ENCODE assay signal across 1 cellular context in the genomic region with DNA sequence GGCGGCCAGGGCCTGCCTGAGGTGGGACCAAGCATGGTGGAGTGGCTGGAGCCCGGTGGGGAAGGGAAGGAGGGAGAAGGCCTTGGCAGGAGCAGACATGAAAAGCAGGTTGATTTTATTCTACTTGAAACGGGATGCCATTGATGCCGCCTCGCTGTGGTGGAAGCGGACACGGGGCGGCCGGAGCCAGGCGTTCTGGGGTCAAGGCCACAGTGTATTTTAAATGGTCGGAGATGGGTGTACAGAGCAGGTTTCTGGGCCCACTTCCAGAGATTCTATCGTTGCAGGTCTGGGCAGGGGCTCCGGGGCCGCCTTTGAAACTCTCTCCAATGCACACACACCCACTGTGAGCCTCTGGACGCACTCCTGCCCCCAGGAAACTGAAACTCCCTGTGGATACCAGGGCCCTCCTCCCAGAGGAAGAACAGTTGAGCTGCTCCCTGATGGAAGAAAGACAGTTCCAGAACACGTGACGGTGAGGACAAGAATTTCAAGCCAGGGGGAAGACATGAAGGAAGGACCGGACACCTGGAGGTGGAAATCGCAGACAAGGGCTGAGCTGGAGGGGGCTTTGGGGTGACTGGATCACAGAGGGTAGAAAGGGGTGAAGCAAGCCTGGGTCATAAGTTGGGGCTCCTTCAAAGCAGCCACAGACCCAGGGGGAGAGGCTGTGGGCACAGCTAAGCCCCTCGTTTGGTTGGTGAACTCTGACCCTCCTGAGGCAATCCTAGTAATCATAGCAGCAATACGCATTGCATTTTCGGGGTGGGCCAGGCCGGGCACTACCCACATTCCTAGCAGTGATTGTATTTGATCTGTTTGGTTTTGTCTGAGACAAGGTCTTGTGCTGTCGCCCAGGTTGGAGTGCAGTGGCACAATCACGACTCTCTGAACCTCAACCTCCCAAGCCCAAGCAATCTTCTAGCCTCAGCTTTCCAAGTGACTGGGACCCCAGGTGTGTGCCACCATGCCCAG.
A peak's percentile ranks its signal among the peaks of the same experiment; 100 is the strongest.
TF ChIP-seq lines count a peak whose summit lies in the region.

No MANE protein-coding gene starts in this region.

TF ChIP-seq in HepG2, 621 proteins besides CTCF, POLR2A, EP300 and RAD21 (continued from another document and continues in another):
- TF ChIP-seq, protein P1, sequence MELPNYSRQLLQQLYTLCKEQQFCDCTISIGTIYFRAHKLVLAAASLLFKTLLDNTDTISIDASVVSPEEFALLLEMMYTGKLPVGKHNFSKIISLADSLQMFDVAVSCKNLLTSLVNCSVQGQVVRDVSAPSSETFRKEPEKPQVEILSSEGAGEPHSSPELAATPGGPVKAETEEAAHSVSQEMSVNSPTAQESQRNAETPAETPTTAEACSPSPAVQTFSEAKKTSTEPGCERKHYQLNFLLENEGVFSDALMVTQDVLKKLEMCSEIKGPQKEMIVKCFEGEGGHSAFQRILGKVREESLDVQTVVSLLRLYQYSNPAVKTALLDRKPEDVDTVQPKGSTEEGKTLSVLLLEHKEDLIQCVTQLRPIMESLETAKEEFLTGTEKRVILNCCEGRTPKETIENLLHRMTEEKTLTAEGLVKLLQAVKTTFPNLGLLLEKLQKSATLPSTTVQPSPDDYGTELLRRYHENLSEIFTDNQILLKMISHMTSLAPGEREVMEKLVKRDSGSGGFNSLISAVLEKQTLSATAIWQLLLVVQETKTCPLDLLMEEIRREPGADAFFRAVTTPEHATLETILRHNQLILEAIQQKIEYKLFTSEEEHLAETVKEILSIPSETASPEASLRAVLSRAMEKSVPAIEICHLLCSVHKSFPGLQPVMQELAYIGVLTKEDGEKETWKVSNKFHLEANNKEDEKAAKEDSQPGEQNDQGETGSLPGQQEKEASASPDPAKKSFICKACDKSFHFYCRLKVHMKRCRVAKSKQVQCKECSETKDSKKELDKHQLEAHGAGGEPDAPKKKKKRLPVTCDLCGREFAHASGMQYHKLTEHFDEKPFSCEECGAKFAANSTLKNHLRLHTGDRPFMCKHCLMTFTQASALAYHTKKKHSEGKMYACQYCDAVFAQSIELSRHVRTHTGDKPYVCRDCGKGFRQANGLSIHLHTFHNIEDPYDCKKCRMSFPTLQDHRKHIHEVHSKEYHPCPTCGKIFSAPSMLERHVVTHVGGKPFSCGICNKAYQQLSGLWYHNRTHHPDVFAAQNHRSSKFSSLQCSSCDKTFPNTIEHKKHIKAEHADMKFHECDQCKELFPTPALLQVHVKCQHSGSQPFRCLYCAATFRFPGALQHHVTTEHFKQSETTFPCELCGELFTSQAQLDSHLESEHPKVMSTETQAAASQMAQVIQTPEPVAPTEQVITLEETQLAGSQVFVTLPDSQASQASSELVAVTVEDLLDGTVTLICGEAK (IDR thresholded peaks at IDR 0.05), result no peak
- TF ChIP-seq, protein P1 (CRISPR knock-in tag; IDR thresholded peaks at IDR 0.05), result no peak
- TF ChIP-seq HNF4G (IDR thresholded peaks at IDR 0.05; ENCODE audit: borderline replicate concordance, low read depth, low read length) (peak; percentile 14; the same call in 1 of the 2 replicates), HNF4G (CRISPR knock-in tag; IDR thresholded peaks at IDR 0.05; ENCODE audit: borderline replicate concordance, low read depth) (no peak), NFRKB (IDR thresholded peaks at IDR 0.05) (no peak), SP140L (CRISPR knock-in tag; IDR thresholded peaks at IDR 0.05; ENCODE audit: borderline replicate concordance) (no peak), KDM6A (CRISPR knock-in tag; IDR thresholded peaks at IDR 0.05; ENCODE audit: low read depth) (no peak), GFI1 (CRISPR knock-in tag; IDR thresholded peaks at IDR 0.05; ENCODE audit: borderline replicate concordance) (peak; percentile 54; the same call in 1 of the 2 replicates), BRD4 (CRISPR knock-in tag; IDR thresholded peaks at IDR 0.05) (0 out of 2 replicates have a peak, but pooled peaks have one; percentile 29), TCF7 (IDR thresholded peaks at IDR 0.05; ENCODE audit: low read depth) (peak; percentile 65), ZNF138 (CRISPR knock-in tag; IDR thresholded peaks at IDR 0.05; ENCODE audit: low read depth) (no peak), RXRB (CRISPR knock-in tag; IDR thresholded peaks at IDR 0.05; ENCODE audit: borderline replicate concordance) (peak; percentile 89), SOX6 (IDR thresholded peaks at IDR 0.05) (no peak), SOX6 (CRISPR knock-in tag; IDR thresholded peaks at IDR 0.05) (peak; percentile 52), ZC3H13 (CRISPR knock-in tag; IDR thresholded peaks at IDR 0.05) (no peak), ZNF263 (CRISPR knock-in tag; IDR thresholded peaks at IDR 0.05) (peak; percentile 37; the same call in 1 of the 2 replicates), KAT2B (IDR thresholded peaks at IDR 0.05; ENCODE audit: borderline replicate concordance, low read depth, low read length) (no peak), ELF3 (CRISPR knock-in tag; IDR thresholded peaks at IDR 0.05) (no peak), ZNF282 (IDR thresholded peaks at IDR 0.05; ENCODE audit: partially characterized antibody) (no peak)
- TF ChIP-seq, protein P2, sequence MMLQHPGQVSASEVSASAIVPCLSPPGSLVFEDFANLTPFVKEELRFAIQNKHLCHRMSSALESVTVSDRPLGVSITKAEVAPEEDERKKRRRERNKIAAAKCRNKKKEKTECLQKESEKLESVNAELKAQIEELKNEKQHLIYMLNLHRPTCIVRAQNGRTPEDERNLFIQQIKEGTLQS (CRISPR knock-in tag; IDR thresholded peaks at IDR 0.05), result no peak
- TF ChIP-seq, protein P3, sequence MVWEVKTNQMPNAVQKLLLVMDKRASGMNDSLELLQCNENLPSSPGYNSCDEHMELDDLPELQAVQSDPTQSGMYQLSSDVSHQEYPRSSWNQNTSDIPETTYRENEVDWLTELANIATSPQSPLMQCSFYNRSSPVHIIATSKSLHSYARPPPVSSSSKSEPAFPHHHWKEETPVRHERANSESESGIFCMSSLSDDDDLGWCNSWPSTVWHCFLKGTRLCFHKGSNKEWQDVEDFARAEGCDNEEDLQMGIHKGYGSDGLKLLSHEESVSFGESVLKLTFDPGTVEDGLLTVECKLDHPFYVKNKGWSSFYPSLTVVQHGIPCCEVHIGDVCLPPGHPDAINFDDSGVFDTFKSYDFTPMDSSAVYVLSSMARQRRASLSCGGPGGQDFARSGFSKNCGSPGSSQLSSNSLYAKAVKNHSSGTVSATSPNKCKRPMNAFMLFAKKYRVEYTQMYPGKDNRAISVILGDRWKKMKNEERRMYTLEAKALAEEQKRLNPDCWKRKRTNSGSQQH (CRISPR knock-in tag; IDR thresholded peaks at IDR 0.05; ENCODE audit: low read depth), result no peak
- TF ChIP-seq, protein P4, sequence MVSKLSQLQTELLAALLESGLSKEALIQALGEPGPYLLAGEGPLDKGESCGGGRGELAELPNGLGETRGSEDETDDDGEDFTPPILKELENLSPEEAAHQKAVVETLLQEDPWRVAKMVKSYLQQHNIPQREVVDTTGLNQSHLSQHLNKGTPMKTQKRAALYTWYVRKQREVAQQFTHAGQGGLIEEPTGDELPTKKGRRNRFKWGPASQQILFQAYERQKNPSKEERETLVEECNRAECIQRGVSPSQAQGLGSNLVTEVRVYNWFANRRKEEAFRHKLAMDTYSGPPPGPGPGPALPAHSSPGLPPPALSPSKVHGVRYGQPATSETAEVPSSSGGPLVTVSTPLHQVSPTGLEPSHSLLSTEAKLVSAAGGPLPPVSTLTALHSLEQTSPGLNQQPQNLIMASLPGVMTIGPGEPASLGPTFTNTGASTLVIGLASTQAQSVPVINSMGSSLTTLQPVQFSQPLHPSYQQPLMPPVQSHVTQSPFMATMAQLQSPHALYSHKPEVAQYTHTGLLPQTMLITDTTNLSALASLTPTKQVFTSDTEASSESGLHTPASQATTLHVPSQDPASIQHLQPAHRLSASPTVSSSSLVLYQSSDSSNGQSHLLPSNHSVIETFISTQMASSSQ (IDR thresholded peaks at IDR 0.05; ENCODE audit: low read depth), result no peak
- TF ChIP-seq, protein P4 (CRISPR knock-in tag; IDR thresholded peaks at IDR 0.05; ENCODE audit: borderline replicate concordance), result 0 out of 2 replicates have a peak, but pooled peaks have one; percentile 38
- TF ChIP-seq, protein P5, sequence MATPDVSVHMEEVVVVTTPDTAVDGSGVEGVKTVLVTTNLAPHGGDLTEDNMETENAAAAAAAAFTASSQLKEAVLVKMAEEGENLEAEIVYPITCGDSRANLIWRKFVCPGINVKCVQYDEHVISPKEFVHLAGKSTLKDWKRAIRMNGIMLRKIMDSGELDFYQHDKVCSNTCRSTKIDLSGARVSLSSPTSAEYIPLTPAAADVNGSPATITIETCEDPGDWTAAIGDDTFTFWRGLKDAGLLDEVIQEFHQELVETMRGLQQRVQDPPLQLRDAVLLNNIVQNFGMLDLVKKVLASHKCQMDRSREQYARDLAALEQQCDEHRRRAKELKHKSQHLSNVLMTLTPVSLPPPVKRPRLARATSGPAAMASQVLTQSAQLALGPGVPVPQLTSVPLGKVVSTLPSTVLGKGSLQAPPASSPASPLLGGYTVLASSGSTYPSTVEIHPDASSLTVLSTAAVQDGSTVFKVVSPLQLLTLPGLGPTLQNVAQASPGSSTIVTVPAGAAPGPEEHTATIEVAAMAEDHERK (CRISPR knock-in tag; IDR thresholded peaks at IDR 0.05; ENCODE audit: low read depth), result no peak
- TF ChIP-seq, protein P6, sequence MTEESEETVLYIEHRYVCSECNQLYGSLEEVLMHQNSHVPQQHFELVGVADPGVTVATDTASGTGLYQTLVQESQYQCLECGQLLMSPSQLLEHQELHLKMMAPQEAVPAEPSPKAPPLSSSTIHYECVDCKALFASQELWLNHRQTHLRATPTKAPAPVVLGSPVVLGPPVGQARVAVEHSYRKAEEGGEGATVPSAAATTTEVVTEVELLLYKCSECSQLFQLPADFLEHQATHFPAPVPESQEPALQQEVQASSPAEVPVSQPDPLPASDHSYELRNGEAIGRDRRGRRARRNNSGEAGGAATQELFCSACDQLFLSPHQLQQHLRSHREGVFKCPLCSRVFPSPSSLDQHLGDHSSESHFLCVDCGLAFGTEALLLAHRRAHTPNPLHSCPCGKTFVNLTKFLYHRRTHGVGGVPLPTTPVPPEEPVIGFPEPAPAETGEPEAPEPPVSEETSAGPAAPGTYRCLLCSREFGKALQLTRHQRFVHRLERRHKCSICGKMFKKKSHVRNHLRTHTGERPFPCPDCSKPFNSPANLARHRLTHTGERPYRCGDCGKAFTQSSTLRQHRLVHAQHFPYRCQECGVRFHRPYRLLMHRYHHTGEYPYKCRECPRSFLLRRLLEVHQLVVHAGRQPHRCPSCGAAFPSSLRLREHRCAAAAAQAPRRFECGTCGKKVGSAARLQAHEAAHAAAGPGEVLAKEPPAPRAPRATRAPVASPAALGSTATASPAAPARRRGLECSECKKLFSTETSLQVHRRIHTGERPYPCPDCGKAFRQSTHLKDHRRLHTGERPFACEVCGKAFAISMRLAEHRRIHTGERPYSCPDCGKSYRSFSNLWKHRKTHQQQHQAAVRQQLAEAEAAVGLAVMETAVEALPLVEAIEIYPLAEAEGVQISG (CRISPR knock-in tag; IDR thresholded peaks at IDR 0.05), result peak; percentile 33; the same call in 1 of the 2 replicates
- TF ChIP-seq, protein P7, sequence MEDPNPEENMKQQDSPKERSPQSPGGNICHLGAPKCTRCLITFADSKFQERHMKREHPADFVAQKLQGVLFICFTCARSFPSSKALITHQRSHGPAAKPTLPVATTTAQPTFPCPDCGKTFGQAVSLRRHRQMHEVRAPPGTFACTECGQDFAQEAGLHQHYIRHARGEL (CRISPR knock-in tag; IDR thresholded peaks at IDR 0.05), result no peak
- TF ChIP-seq, protein P8, sequence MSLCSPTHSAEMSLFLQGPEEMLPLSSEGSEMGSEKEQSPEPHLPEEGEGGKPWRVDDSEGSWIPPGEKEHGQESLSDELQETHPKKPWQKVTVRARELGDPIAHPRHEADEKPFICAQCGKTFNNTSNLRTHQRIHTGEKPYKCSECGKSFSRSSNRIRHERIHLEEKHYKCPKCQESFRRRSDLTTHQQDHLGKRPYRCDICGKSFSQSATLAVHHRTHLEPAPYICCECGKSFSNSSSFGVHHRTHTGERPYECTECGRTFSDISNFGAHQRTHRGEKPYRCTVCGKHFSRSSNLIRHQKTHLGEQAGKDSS (CRISPR knock-in tag; IDR thresholded peaks at IDR 0.05; ENCODE audit: borderline replicate concordance, low read depth), result no peak
